ENCODE assay signal across 8 cellular contexts in the genomic region with DNA sequence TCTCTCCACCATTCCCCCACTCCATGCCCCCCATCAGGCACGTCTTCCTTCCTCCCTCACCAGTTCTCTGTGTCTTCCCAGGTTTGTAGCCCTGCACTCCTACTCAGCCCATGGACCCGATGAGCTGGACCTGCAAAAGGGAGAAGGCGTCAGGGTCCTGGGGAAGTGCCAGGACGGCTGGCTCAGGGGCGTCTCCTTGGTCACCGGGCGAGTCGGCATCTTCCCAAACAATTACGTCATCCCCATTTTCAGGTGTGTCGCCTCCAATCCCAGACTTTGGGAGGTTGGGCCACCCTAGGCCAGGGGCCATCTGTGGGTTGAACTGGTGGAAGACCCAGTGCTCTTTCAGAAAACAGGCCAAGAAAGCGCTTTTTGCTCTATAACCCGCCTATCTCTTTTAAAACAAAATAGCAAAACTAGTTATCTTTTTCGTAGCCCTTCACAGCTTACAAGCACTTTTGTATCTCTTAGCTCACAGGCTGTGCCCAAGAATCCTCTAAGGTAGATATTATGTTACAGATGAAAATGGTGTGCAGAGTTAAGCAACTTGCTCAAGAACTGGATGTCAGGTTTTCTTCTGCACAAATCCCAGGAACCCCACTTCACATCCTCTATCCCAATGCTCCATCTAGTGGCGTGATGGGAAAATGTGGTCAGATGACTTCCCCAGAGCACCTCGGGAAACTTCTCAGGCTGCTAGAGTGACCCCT. TPM values are rescaled to one million over a fixed set of nuclear protein-coding genes. Genes with fewer than 3 reads are reported as not detected.
DNase-seq lines count a peak whose midpoint lies in the region; ATAC-seq and TF ChIP-seq lines count a peak whose summit lies in the region.

No MANE protein-coding gene starts in this region.

- peaks cover 19% of the 10 kb centered on the region for H3K79me2 ChIP-seq in hepatocyte

- H2AFZ ChIP-seq in hepatocyte, result no peak overlapping the region

- peak; percentile 40 to 76 (median 67) for TF ChIP-seq CTCF in ascending aorta (IDR thresholded peaks at IDR 0.05)
- TF ChIP-seq CTCF in hepatocyte (IDR thresholded peaks at IDR 0.05; ENCODE audit: poor library complexity), result peak; percentile 72

- H3K4me2 ChIP-seq in hepatocyte, result no peak overlapping the region

- WGBS in hepatocyte (ENCODE audit: low lambda C conversion rate, missing lambda C conversion rate), result 78% methylated on average over 15 of the region's 15 CpGs

- H4K20me1 ChIP-seq in hepatocyte (ENCODE audit: insufficient read depth, poor library complexity, severe bottlenecking), result no peaks in the 10 kb centered on the region

- H3K27ac ChIP-seq in ascending aorta (no peak overlapping the region), hepatocyte (no peak overlapping the region)

- no peak for ATAC-seq in GM18858 (IDR thresholded peaks at IDR 0.05; ENCODE audit: unreplicated experiment)
- ATAC-seq in HG03521 (IDR thresholded peaks at IDR 0.05; ENCODE audit: unreplicated experiment), result no peak

- no peaks in the 10 kb centered on the region for H3K27me3 ChIP-seq in ascending aorta
- H3K27me3 ChIP-seq in hepatocyte, result no peaks in the 10 kb centered on the region

- H3K36me3 ChIP-seq in ascending aorta (no peaks in the 10 kb centered on the region), hepatocyte (replicated peaks; ENCODE audit: insufficient read depth, low read depth) (peaks cover 10% of the 10 kb centered on the region)

- intact Hi-C loops in ascending aorta (cut with DNase I), result loop anchor here (5.0 to 10.0 kb wide), 5 partner anchors 142 to 1844 kb away; no protein-coding TSS in a partner anchor

- H3K4me3 ChIP-seq in ascending aorta (no peak overlapping the region), hepatocyte (no peak overlapping the region)

- DNase-seq in COLO829 (ENCODE audit: low spot score) (peak; percentile 82), H4 (ENCODE audit: low spot score) (peak; percentile 78), NCI-H2227 treated with DMSO at 0.1 percent for 48 hours (lab: John Stamatoyannopoulos, UW) (peak; percentile 45), ascending aorta (ENCODE audit: low spot score in 2 of 2) (peak in 1 of 2 donors; percentile 67), hepatocyte (ENCODE audit: low spot score) (peak; percentile 81)
- peak; percentile 14 for DNase-seq in stimulated activated CD4-positive, alpha-beta T cell treated with anti-CD3 and anti-CD28 coated beads, Interleukin-4, amount 100 ng/mL, for 24 hours

- no peaks in the 10 kb centered on the region for H3K9me2 ChIP-seq in hepatocyte (replicated peaks; ENCODE audit: insufficient read depth)

- H3K4me1 ChIP-seq in ascending aorta, result no peaks in the 10 kb centered on the region
- peaks cover 7% of the 10 kb centered on the region for H3K4me1 ChIP-seq in hepatocyte (ENCODE audit: insufficient read depth)

- H3K9me3 ChIP-seq in ascending aorta, result no peaks in the 10 kb centered on the region
- H3K9me3 ChIP-seq in hepatocyte (ENCODE audit: low read depth), result no peaks in the 10 kb centered on the region

RNA-seq across cellular contexts. Expression of gene PLAC8L1, which starts 56.2 kb away (rescaled TPM):
- total RNA-seq in H4 (2014; rRNA removed; shearing (Covaris generic)), result not detected in 2 replicates
- not detected for total RNA-seq in ascending aorta
- 1.5 TPM in 1 of 2 replicates, not detected in the other for total RNA-seq in hepatocyte
- 0.52 and 1.1 TPM in 2 replicates for polyA plus RNA-seq in hepatocyte
